29 cellular contexts compared by ENCODE assay signal in the genomic region with DNA sequence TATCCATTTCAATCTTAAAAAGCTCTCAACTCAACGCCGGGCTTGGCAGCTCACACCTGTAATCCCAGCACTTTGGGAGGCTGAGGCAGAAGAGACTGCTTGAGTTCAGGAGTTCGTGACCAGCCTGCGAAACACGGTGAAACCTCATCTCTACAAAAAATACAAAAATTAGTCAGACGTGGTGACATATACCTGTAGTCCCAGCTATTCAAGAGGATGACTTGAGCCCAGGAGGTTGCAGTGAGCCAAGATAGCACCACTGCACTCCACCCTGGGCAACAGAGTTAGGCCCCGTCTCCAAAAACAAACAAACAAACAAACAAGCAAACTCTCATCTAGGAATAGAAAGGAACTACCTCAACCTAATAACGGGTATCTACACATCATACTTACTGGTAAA.
"Had no signal": no experiment of that assay in that cellular context is flagged by ENCODE, and none has a peak within 500 bp of the region (broad histone marks: within the 10 kb centered on the region; RNA-seq: fewer than 3 reads in every experiment).

No MANE protein-coding gene starts in this region.

- H3K27me3 Mint-ChIP-seq: progenitor cell of endocrine pancreas; stimulated activated memory B cell treated with anti-CD40 and anti-IgM and Interleukin-4, amounts not matched to agents 10 μg/mL and 1 μg/mL and 100 μg/mL, for 72 hours; stimulated activated naive CD8-positive, alpha-beta T cell treated with anti-CD3 and anti-CD28 coated beads, Interleukin-15, amount 100 ng/mL, for 72 hours; type B pancreatic cell had no signal

- H3K9ac ChIP-seq: neural progenitor cell, parathyroid adenoma had no signal

- H3K4me1 ChIP-seq: neural progenitor cell, parathyroid adenoma, psoas muscle, right lobe of liver, sigmoid colon, suprapubic skin, testis, tibial artery, transverse colon, upper lobe of right lung, uterus had no signal

- H3K4me3 ChIP-seq: neural progenitor cell, ovary, psoas muscle, right lobe of liver, sigmoid colon, suprapubic skin, testis, tibial artery, transverse colon, upper lobe of right lung, uterus had no signal

- H3K36me3 ChIP-seq: ovary, right lobe of liver, sigmoid colon, suprapubic skin, transverse colon, upper lobe of right lung, uterus had no signal

- H3K27me3 ChIP-seq: neural progenitor cell, ovary, right lobe of liver, sigmoid colon, suprapubic skin, testis, tibial artery, transverse colon, upper lobe of right lung, uterus had no signal

- FAIRE-seq: small intestine had no signal

- H3K9me3 ChIP-seq: right lobe of liver, suprapubic skin, testis, transverse colon had no signal

- H2AFZ ChIP-seq: neural progenitor cell, parathyroid adenoma had no signal

- ATAC-seq: natural killer cell; psoas muscle; right cardiac atrium; right lobe of liver; stimulated activated memory B cell treated with anti-CD40 and anti-IgM and Interleukin-4, amounts not matched to agents 10 μg/mL and 1 μg/mL and 100 μg/mL, for 72 hours; stimulated activated naive CD8-positive, alpha-beta T cell treated with anti-CD3 and anti-CD28 coated beads, Interleukin-15, amount 100 ng/mL, for 72 hours; stimulated activated naive CD8-positive, alpha-beta T cell treated with anti-CD3 and anti-CD28 coated beads, Interleukin-15, Interleukin-2, amounts not matched to agents 100 U/mL and 50 U/mL, for 24 hours; upper lobe of right lung had no signal

- H3K79me2 ChIP-seq: parathyroid adenoma had no signal

- H3K36me3 Mint-ChIP-seq: natural killer cell; stimulated activated memory B cell treated with anti-CD40 and anti-IgM and Interleukin-4, amounts not matched to agents 10 μg/mL and 1 μg/mL and 100 μg/mL, for 72 hours had no signal

- H3K4me3 Mint-ChIP-seq: natural killer cell; nephron; neural progenitor cell; stimulated activated memory B cell treated with anti-CD40 and anti-IgM and Interleukin-4, amounts not matched to agents 10 μg/mL and 1 μg/mL and 100 μg/mL, for 72 hours; stimulated activated naive CD8-positive, alpha-beta T cell treated with anti-CD3 and anti-CD28 coated beads, Interleukin-15, amount 100 ng/mL, for 72 hours; type B pancreatic cell had no signal

- H3K4me1 Mint-ChIP-seq: natural killer cell; nephron; neural progenitor cell; stimulated activated memory B cell treated with anti-CD40 and anti-IgM and Interleukin-4, amounts not matched to agents 10 μg/mL and 1 μg/mL and 100 μg/mL, for 72 hours; stimulated activated naive CD8-positive, alpha-beta T cell treated with anti-CD3 and anti-CD28 coated beads, Interleukin-15, amount 100 ng/mL, for 72 hours had no signal

- H3K4me2 ChIP-seq: neural progenitor cell had no signal

- H3K27ac Mint-ChIP-seq: natural killer cell; nephron; neural progenitor cell; progenitor cell of endocrine pancreas; stimulated activated memory B cell treated with anti-CD40 and anti-IgM and Interleukin-4, amounts not matched to agents 10 μg/mL and 1 μg/mL and 100 μg/mL, for 72 hours; stimulated activated naive CD8-positive, alpha-beta T cell treated with anti-CD3 and anti-CD28 coated beads, Interleukin-15, amount 100 ng/mL, for 72 hours; type B pancreatic cell had no signal

- DNase-seq: natural killer cell; occipital lobe; ovary; posterior cingulate gyrus; psoas muscle; right cardiac atrium; right lobe of liver; sigmoid colon; small intestine; stimulated activated CD4-positive, alpha-beta T cell treated with anti-CD3 and anti-CD28 coated beads, Interleukin-15, amount 100 ng/mL, for 24 hours; stimulated activated CD4-positive, alpha-beta T cell treated with anti-CD3 and anti-CD28 coated beads, Interleukin-2, amount 100 ng/mL, for 24 hours; stimulated activated CD4-positive, alpha-beta T cell treated with anti-CD3 and anti-CD28 coated beads, Interleukin-2, amount 100 ng/mL, for 48 hours; stimulated activated CD4-positive, alpha-beta T cell treated with anti-CD3 and anti-CD28 coated beads, Interleukin-4, amount 100 ng/mL, for 24 hours; stimulated activated naive CD4-positive, alpha-beta T cell; stimulated activated naive CD8-positive, alpha-beta T cell treated with anti-CD3 and anti-CD28 coated beads, Interleukin-15, amount 100 ng/mL, for 72 hours; stimulated activated naive CD8-positive, alpha-beta T cell treated with anti-CD3 and anti-CD28 coated beads, Interleukin-15, Interleukin-2, amounts not matched to agents 100 U/mL and 50 U/mL, for 24 hours; substantia nigra; testis; tibial artery; transverse colon; upper lobe of right lung; uterus had no signal

- H3K27ac ChIP-seq: neural progenitor cell, ovary, parathyroid adenoma, psoas muscle, right lobe of liver, sigmoid colon, suprapubic skin, testis, tibial artery, transverse colon, upper lobe of right lung, uterus had no signal
